8 cellular contexts compared by ENCODE assay signal in the genomic region with DNA sequence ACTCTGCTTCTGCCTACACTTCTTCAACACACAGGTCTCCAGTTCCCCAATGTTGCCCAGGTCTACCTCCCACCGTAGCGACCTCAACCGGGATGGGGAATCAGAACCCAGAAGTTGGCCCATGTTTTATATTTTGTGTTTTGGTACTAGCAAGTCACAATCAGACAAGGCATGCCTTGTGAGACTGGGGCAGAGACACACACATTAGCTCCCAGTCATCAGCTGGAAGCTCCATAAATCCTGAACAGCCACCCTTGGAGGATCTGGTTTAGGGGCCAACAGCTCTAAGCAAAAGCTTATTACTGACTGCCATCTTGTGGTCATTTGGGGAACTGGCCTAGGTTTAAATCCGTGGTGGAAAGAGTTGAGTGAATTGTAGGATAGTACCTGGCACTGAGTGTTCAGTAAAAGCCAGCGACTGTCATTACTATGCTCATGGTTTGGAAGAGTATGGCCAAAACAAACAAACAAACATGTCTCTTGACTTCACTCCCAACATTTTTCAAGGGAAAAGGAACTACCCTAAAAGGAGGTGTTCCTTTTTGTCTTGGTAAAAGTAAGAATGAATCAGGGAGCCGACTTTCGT. TPM values are rescaled to one million over a fixed set of nuclear protein-coding genes. Genes with fewer than 3 reads are reported as not detected.
A peak's percentile ranks its signal among the peaks of the same experiment; 100 is the strongest.
DNase-seq lines count a peak whose midpoint lies in the region; ATAC-seq and TF ChIP-seq lines count a peak whose summit lies in the region.

No MANE protein-coding gene starts in this region.

- H3K4me3 ChIP-seq in ovary (no peak overlapping the region), upper lobe of right lung (no peak overlapping the region)

- CTCF ChIA-PET in GM10248 (lab: Yijun Ruan, JAX): interaction anchor here (0.7 to 25.6 kb wide), 42 partner anchors 11 to 586 kb away, joined by 3 to 774 read pairs (median 5); a partner anchor contains a TSS

- peak; percentile 19 for TF ChIP-seq POLR2A in ovary (IDR thresholded peaks at IDR 0.05)

- POLR2A ChIA-PET in GM10248 (lab: Yijun Ruan, JAX): interaction anchor here (0.7 kb wide), 1 partner anchor 192 kb away, joined by 3 read pairs; no protein-coding TSS in a partner anchor

- peak; percentile 74 for DNase-seq in GM10248 (ENCODE audit: extremely low spot score)
- peak; percentile 76 for DNase-seq in NCI-H1092 (lab: John Stamatoyannopoulos, UW)
- DNase-seq in SK-N-DZ (ENCODE audit: low spot score): peak; percentile 82
- peak; percentile 11 to 63 (median 35) for DNase-seq in activated naive CD4-positive, alpha-beta T cell (lab: John Stamatoyannopoulos, UW)
- peak; percentile 75 for DNase-seq in foreskin melanocyte
- peak in 4 of 5 donors; percentile 67 to 89 (median 75) for DNase-seq in ovary
- DNase-seq in upper lobe of right lung: no peak

- ATAC-seq in upper lobe of right lung (peak; percentile 87), HG03025 (IDR thresholded peaks at IDR 0.05; ENCODE audit: low FRiP score, unreplicated experiment) (no peak)

- H3K27ac ChIP-seq in ovary (no peak overlapping the region), upper lobe of right lung (no peak overlapping the region)

- no peaks in the 10 kb centered on the region for H3K36me3 ChIP-seq in ovary
- H3K36me3 ChIP-seq in upper lobe of right lung: no peaks in the 10 kb centered on the region

- intact Hi-C loops in ovary (cut with DNase I): loop anchor here in 2 of 4 donors (2.0 to 5.0 kb wide), 2 partner anchors 182 to 183 kb away; no protein-coding TSS in a partner anchor
- intact Hi-C loops in upper lobe of right lung (cut with DNase I): no loop called here

- H3K9me3 ChIP-seq in ovary (no peaks in the 10 kb centered on the region), upper lobe of right lung (no peaks in the 10 kb centered on the region)

- H3K27me3 ChIP-seq in ovary: no peaks in the 10 kb centered on the region
- H3K27me3 ChIP-seq in upper lobe of right lung: no peaks in the 10 kb centered on the region

- TF ChIP-seq CTCF in GM10248 (IDR thresholded peaks at IDR 0.05; ENCODE audit: control extremely low read depth, extremely low read depth, low read depth, missing control alignments) (peak; percentile 90), ovary (IDR thresholded peaks at IDR 0.05) (peak; percentile 90 to 95 (median 95)), upper lobe of right lung (IDR thresholded peaks at IDR 0.05) (peak; percentile 96)

- H3K4me1 ChIP-seq in ovary (ENCODE audit: insufficient read depth) (no peaks in the 10 kb centered on the region), upper lobe of right lung (peaks cover 13% of the 10 kb centered on the region)

- no peak for TF ChIP-seq EP300 in ovary (IDR thresholded peaks at IDR 0.05)

- WGBS in ovary, 3 donors: 57 to 64% (median 62%) methylated on average over 7 of the region's 7 CpGs

RNA-seq across cellular contexts. Expression of a gene that starts 40.5 kb away (rescaled TPM):
- 39.9 and 44.8 TPM in 2 replicates for polyA plus RNA-seq in SK-N-DZ (2014; cell fraction: cytosol; rRNA removed)
- polyA plus RNA-seq in SK-N-DZ (2014; cell fraction: nucleus; rRNA removed): 26.9 and 29.4 TPM in 2 replicates
- total RNA-seq in ovary: 100 to 1,000 TPM in 1 of 7 donors, 10 to 100 TPM in 6; 41.4 to 135 (median 64.9) TPM
- 10 to 100 TPM; 34.2 to 70.0 TPM for polyA plus RNA-seq in ovary
- total RNA-seq in upper lobe of right lung: 55.3 TPM

RNA-seq across cellular contexts. Expression of a gene that starts 47.2 kb away (rescaled TPM):
- 6.9 and 8.9 TPM in 2 replicates for polyA plus RNA-seq in SK-N-DZ (2014; cell fraction: cytosol; rRNA removed)
- 5.2 TPM in 2 replicates for polyA plus RNA-seq in SK-N-DZ (2014; cell fraction: nucleus; rRNA removed)
- total RNA-seq in ovary (10 to 100 TPM in 5 of 7 donors, 1 to 10 TPM in 2; 8.6 to 17.7 (median 12.8) TPM), upper lobe of right lung (12.4 TPM)
- 10 to 100 TPM in 1 of 2 donors, 1 to 10 TPM in 1; 7.4 to 12.8 TPM for polyA plus RNA-seq in ovary

RNA-seq across cellular contexts. Expression of a gene that starts 47.5 kb away (rescaled TPM):
- 0.14 TPM in 1 of 2 replicates, not detected in the other for polyA plus RNA-seq in SK-N-DZ (2014; cell fraction: cytosol; rRNA removed)
- not detected in 2 replicates for polyA plus RNA-seq in SK-N-DZ (2014; cell fraction: nucleus; rRNA removed)
- total RNA-seq in ovary (1 to 10 TPM in 6 of 7 donors, under 1 TPM in 1; 0.48 to 4.6 (median 1.5) TPM), upper lobe of right lung (1.8 TPM)
- 1 to 10 TPM in 1 of 2 donors, under 1 TPM in 1; 0.39 to 3.8 TPM for polyA plus RNA-seq in ovary
